ENCODE assay signal across 1 cellular context in genomic region chr5:54944364-54944763, GRCh38.
TF ChIP-seq lines count a peak whose summit lies in the region.

No MANE protein-coding gene starts in this region.

TF ChIP-seq in GM23338, 12 proteins besides CTCF, POLR2A, EP300 and RAD21 (continued from another document):
- TF ChIP-seq ETS1 (IDR thresholded peaks at IDR 0.05), result no peak
- TF ChIP-seq JUNB (IDR thresholded peaks at IDR 0.05; ENCODE audit: unreplicated experiment), result no peak
- TF ChIP-seq POLR2AphosphoS5 (IDR thresholded peaks at IDR 0.05; ENCODE audit: low read depth), result no peak
- no peak for TF ChIP-seq ZNF114 (CRISPR knock-in tag; IDR thresholded peaks at IDR 0.05)
- no peak for TF ChIP-seq CREB1 (CRISPR knock-in tag; IDR thresholded peaks at IDR 0.05; ENCODE audit: low read depth)
